ENCODE assay signal across 8 cellular contexts in genomic region chr12:46388427-46388992, GRCh38. TPM values are rescaled to one million over a fixed set of nuclear protein-coding genes. Genes with fewer than 3 reads are reported as not detected.
A peak's percentile ranks its signal among the peaks of the same experiment; 100 is the strongest.
DNase-seq lines count a peak whose midpoint lies in the region; ATAC-seq and TF ChIP-seq lines count a peak whose summit lies in the region.

No MANE protein-coding gene starts in this region.

- no peak overlapping the region for H3K14ac ChIP-seq in neuronal stem cell (ENCODE audit: low read length)

- no peak overlapping the region for H3K18ac ChIP-seq in neuronal stem cell (ENCODE audit: low read length)

- H3K27ac Mint-ChIP-seq in HFFc6 = peak overlapping the region; percentile 84

- H3K36me3 Mint-ChIP-seq in HFFc6 (ENCODE audit: low read depth) = peaks cover 33% of the 10 kb centered on the region

- H4K8ac ChIP-seq in neuronal stem cell (ENCODE audit: low read depth, low read length) = no peak overlapping the region

- no peak overlapping the region for H2BK15ac ChIP-seq in neuronal stem cell (ENCODE audit: low read length)

- peaks cover 0 to 5% of the 10 kb centered on the region in 2 donors for H3K9me3 ChIP-seq in neuronal stem cell (replicated peaks in 1 of 2; ENCODE audit: control insufficient read depth in 2 of 2, insufficient read depth in 1 of 2, low read depth in 1 of 2, low read length in 2 of 2)

- H3K4me3 Mint-ChIP-seq in HFFc6 = peak overlapping the region; percentile 57

- no peak overlapping the region for H2AK5ac ChIP-seq in neuronal stem cell (ENCODE audit: low read depth, low read length)

- no peak overlapping the region for H4K91ac ChIP-seq in neuronal stem cell (ENCODE audit: low read depth, low read length, poor library complexity)

- no peak overlapping the region for H3K23ac ChIP-seq in neuronal stem cell (ENCODE audit: low read depth, low read length, poor library complexity)

- no peak overlapping the region for H2BK5ac ChIP-seq in neuronal stem cell (ENCODE audit: low read length)

- TF ChIP-seq CTCF in HFFc6 (IDR thresholded peaks at IDR 0.05) = no peak

- peaks cover 4% of the 10 kb centered on the region for H3K27me3 Mint-ChIP-seq in HFFc6 (ENCODE audit: insufficient read depth)

- H3K27ac ChIP-seq in neuronal stem cell (replicated peaks; ENCODE audit: low read length) = no peak overlapping the region

- H3K4me1 Mint-ChIP-seq in HFFc6 (ENCODE audit: low read depth) = peaks cover 89% of the 10 kb centered on the region

- peak; percentile 62 for DNase-seq in HFFc6
- DNase-seq in NAMALWA (ENCODE audit: low spot score) = peak; percentile 85
- peak; percentile 72 for DNase-seq in glomerular visceral epithelial cell (ENCODE audit: extremely low spot score)
- no peak for DNase-seq in NCI-H524 treated with DMSO at 0.1 percent for 48 hours (lab: John Stamatoyannopoulos, UW)
- DNase-seq in neuronal stem cell (ENCODE audit: low spot score) = no peak
- DNase-seq in mesenteric fat pad (ENCODE audit: low spot score) = no peak
- DNase-seq in COR-L47 (lab: John Stamatoyannopoulos, UW) = no peak

- H2BK12ac ChIP-seq in neuronal stem cell (ENCODE audit: low read length) = no peak overlapping the region

- H3K27me3 ChIP-seq in neuronal stem cell (ENCODE audit: control insufficient read depth in 3 of 3, insufficient read depth in 3 of 3, low read depth in 1 of 3, low read length in 3 of 3) = no peaks in the 10 kb centered on the region

- WGBS in neuronal stem cell (ENCODE audit: extremely low coverage in 2 of 2, insufficient read length in 2 of 2, insufficient replicate concordance in 1 of 2), 2 donors = no CpG with 5 or more reads among the region's 3 CpGs

- no peaks in the 10 kb centered on the region for H3K36me3 ChIP-seq in neuronal stem cell (replicated peaks in 1 of 2; ENCODE audit: control insufficient read depth in 2 of 2, insufficient read depth in 2 of 2, low read length in 2 of 2)

- no peak overlapping the region for H2AFZ ChIP-seq in neuronal stem cell (ENCODE audit: low read length)

- H3K4me2 ChIP-seq in neuronal stem cell (ENCODE audit: insufficient read depth, low read length, poor library complexity, severe bottlenecking) = no peak overlapping the region

- H3K4ac ChIP-seq in neuronal stem cell (ENCODE audit: low read length) = no peak overlapping the region

- no peak overlapping the region for H2BK120ac ChIP-seq in neuronal stem cell (ENCODE audit: low read depth, low read length)

- no peaks in the 10 kb centered on the region for H3K9me3 Mint-ChIP-seq in HFFc6

- H3K4me3 ChIP-seq in neuronal stem cell (ENCODE audit: low read length in 2 of 2) = no peak overlapping the region

- no peak overlapping the region for H3K9ac ChIP-seq in neuronal stem cell (ENCODE audit: low read depth, low read length, poor library complexity)

- peaks cover 7 to 8% of the 10 kb centered on the region in 2 donors for H3K4me1 ChIP-seq in neuronal stem cell (ENCODE audit: control insufficient read depth in 2 of 2, insufficient read depth in 1 of 2, low read depth in 1 of 2, low read length in 2 of 2)

- H3K79me1 ChIP-seq in neuronal stem cell (ENCODE audit: low read depth, low read length) = peaks cover 2% of the 10 kb centered on the region

- ATAC-seq in GM18861 (IDR thresholded peaks at IDR 0.05; ENCODE audit: unreplicated experiment) = peak; percentile 67

RNA-seq across cellular contexts. Expression of gene SLC38A2, which starts 15.9 kb away (rescaled TPM):
- total RNA-seq in HFFc6 (2021; fragmentation: NEBNext Ultra II Directional; extraction: Animal tissue kit (Norgen Biotek cat#: 25700)) = 1,000 to 10,000 TPM in 2 of 6 experiments, 100 to 1,000 TPM in 4; 787 to 1,148 (median 975) TPM
- 168 TPM for polyA plus RNA-seq in neuronal stem cell (2013, experiment 1 of 2)
- 171 TPM for polyA plus RNA-seq in neuronal stem cell (2013, experiment 2 of 2)
- total RNA-seq in mesenteric fat pad = 248 TPM

Comparison
In these comparisons a context has a peak if more than half of its experiments do, and no peak if none do; other contexts are left out.
1. DNase-seq: peak in HFFc6 (single experiment), NAMALWA (single experiment) and glomerular visceral epithelial cell (single experiment); none in NCI-H524 treated with DMSO at 0.1 percent for 48 hours (single experiment), neuronal stem cell (single experiment), mesenteric fat pad (single experiment) and COR-L47 (single experiment).